ENCODE assay signal across 25 cellular contexts in genomic region chr10:24737001-24737400, GRCh38. TPM values are rescaled to one million over a fixed set of nuclear protein-coding genes. Genes with fewer than 3 reads are reported as not detected.
DNase-seq lines count a peak whose midpoint lies in the region; ATAC-seq and TF ChIP-seq lines count a peak whose summit lies in the region.
"Had no signal": no experiment of that assay in that cellular context is flagged by ENCODE, and none has a peak within 500 bp of the region (broad histone marks: within the 10 kb centered on the region; RNA-seq: fewer than 3 reads in every experiment).

No MANE protein-coding gene starts in this region.

- no peaks in the 10 kb centered on the region for H3K36me3 ChIP-seq in neuronal stem cell (replicated peaks in 1 of 2; ENCODE audit: control insufficient read depth in 2 of 2, insufficient read depth in 2 of 2, low read length in 2 of 2)
- H3K36me3 ChIP-seq in adrenal gland (replicated peaks in 1 of 2): no peaks in the 10 kb centered on the region

- no peak overlapping the region for H3K4ac ChIP-seq in neuronal stem cell (ENCODE audit: low read length)

- no peaks in the 10 kb centered on the region for H3K79me1 ChIP-seq in neuronal stem cell (ENCODE audit: low read depth, low read length)

- ATAC-seq in WTC11 (no peak), GM18858 (IDR thresholded peaks at IDR 0.05; ENCODE audit: unreplicated experiment) (no peak)
- ATAC-seq: A549, GM12878 had no signal

- H3K4me3 ChIP-seq in fibroblast of villous mesenchyme (ENCODE audit: low read depth, low read length) (no peak overlapping the region), neuronal stem cell (ENCODE audit: low read length in 2 of 2) (no peak overlapping the region), adrenal gland (no peak overlapping the region)
- H3K4me3 ChIP-seq: A549, GM12878 had no signal

- peaks cover 0 to 6% of the 10 kb centered on the region in 2 donors for H3K9me3 ChIP-seq in neuronal stem cell (replicated peaks in 1 of 2; ENCODE audit: control insufficient read depth in 2 of 2, insufficient read depth in 1 of 2, low read depth in 1 of 2, low read length in 2 of 2)
- no peaks in the 10 kb centered on the region for H3K9me3 ChIP-seq in adrenal gland (replicated peaks in 1 of 3)
- H3K9me3 ChIP-seq: A549 had no signal

- H2BK120ac ChIP-seq in neuronal stem cell (ENCODE audit: low read depth, low read length): no peak overlapping the region

- no peaks in the 10 kb centered on the region for H3K36me3 Mint-ChIP-seq in WTC11
- H3K36me3 Mint-ChIP-seq: CD4-positive, alpha-beta memory T cell had no signal

- no peaks in the 10 kb centered on the region for H3K9me3 Mint-ChIP-seq in WTC11

- H2AFZ ChIP-seq in neuronal stem cell (ENCODE audit: low read length): peak overlapping the region; percentile 8

- H3K4me1 Mint-ChIP-seq in WTC11: peaks cover 8% of the 10 kb centered on the region
- H3K4me1 Mint-ChIP-seq: CD4-positive, alpha-beta memory T cell had no signal

- no peak overlapping the region for H3K18ac ChIP-seq in neuronal stem cell (ENCODE audit: low read length)

- intact Hi-C loops in adrenal gland (cut with DNase I): no loop called here

- H3K27ac ChIP-seq in neuronal stem cell (replicated peaks; ENCODE audit: low read length): no peak overlapping the region
- H3K27ac ChIP-seq in adrenal gland: no peak overlapping the region
- H3K27ac ChIP-seq: A549, KMS-11, RWPE1 had no signal

- POLR2A ChIA-PET in WTC11 (lab: Charles Lee): no interaction called here

- no peak overlapping the region for H2BK12ac ChIP-seq in neuronal stem cell (ENCODE audit: low read length)

- no peak overlapping the region for H3K23ac ChIP-seq in neuronal stem cell (ENCODE audit: low read depth, low read length, poor library complexity)

- H3K4me1 ChIP-seq in neuronal stem cell (ENCODE audit: control insufficient read depth in 2 of 2, insufficient read depth in 1 of 2, low read depth in 1 of 2, low read length in 2 of 2) (no peaks in the 10 kb centered on the region), adrenal gland (replicated peaks in 1 of 2) (no peaks in the 10 kb centered on the region)

- H3K27me3 ChIP-seq in neuronal stem cell (ENCODE audit: control insufficient read depth in 3 of 3, insufficient read depth in 3 of 3, low read depth in 1 of 3, low read length in 3 of 3) (no peaks in the 10 kb centered on the region), adrenal gland (no peaks in the 10 kb centered on the region)

- no peak overlapping the region for H3K14ac ChIP-seq in neuronal stem cell (ENCODE audit: low read length)

- H3K4me3 Mint-ChIP-seq in WTC11: no peak overlapping the region
- H3K4me3 Mint-ChIP-seq: CD4-positive, alpha-beta memory T cell had no signal

- no peak overlapping the region for H2BK15ac ChIP-seq in neuronal stem cell (ENCODE audit: low read length)

- no peak for TF ChIP-seq POLR2A in adrenal gland (IDR thresholded peaks at IDR 0.05)

- H2AK5ac ChIP-seq in neuronal stem cell (ENCODE audit: low read depth, low read length): no peak overlapping the region

- no peak overlapping the region for H3K4me2 ChIP-seq in neuronal stem cell (ENCODE audit: insufficient read depth, low read length, poor library complexity, severe bottlenecking)
- H3K4me2 ChIP-seq: A549, KMS-11 had no signal

- TF ChIP-seq CTCF in WTC11 (IDR thresholded peaks at IDR 0.05) (no peak), fibroblast of villous mesenchyme (IDR thresholded peaks at IDR 0.05; ENCODE audit: insufficient read depth, low read depth, low read length) (no peak), adrenal gland (IDR thresholded peaks at IDR 0.05) (no peak)

- no peak overlapping the region for H4K8ac ChIP-seq in neuronal stem cell (ENCODE audit: low read depth, low read length)

- no peak overlapping the region for H4K91ac ChIP-seq in neuronal stem cell (ENCODE audit: low read depth, low read length, poor library complexity)

- CTCF ChIA-PET in WTC11 (lab: Charles Lee): no interaction called here

- no peak overlapping the region for H2BK5ac ChIP-seq in neuronal stem cell (ENCODE audit: low read length)

- no peak overlapping the region for H3K9ac ChIP-seq in neuronal stem cell (ENCODE audit: low read depth, low read length, poor library complexity)
- H3K9ac ChIP-seq: KMS-11 had no signal

- H3K27ac Mint-ChIP-seq in WTC11: 0 out of 2 replicates have a peak overlapping the region, but pooled peaks have one; percentile 5
- H3K27ac Mint-ChIP-seq: CD4-positive, alpha-beta memory T cell had no signal

- H3K27me3 Mint-ChIP-seq in WTC11 (ENCODE audit: low read depth): no peaks in the 10 kb centered on the region
- H3K27me3 Mint-ChIP-seq: CD4-positive, alpha-beta memory T cell had no signal

- DNase-seq in M059J (ENCODE audit: low read depth) (peak; percentile 32), WTC11 (ENCODE audit: low spot score) (no peak), fibroblast of villous mesenchyme (ENCODE audit: low read depth) (peak; percentile 55), neuronal stem cell (ENCODE audit: low spot score) (no peak), adrenal gland (no peak)
- no peak for DNase-seq in NK-92 treated with Interleukin-12 subunit alpha and Interleukin-12 subunit beta, amount 100 ng/mL, for 24 hours (lab: John Stamatoyannopoulos, UW)
- no peak for DNase-seq in activated naive CD4-positive, alpha-beta T cell treated with Interleukin-2 at 50 U/mL for 16 hours
- DNase-seq: C1 segment of cervical spinal cord; CD4-positive, alpha-beta memory T cell; COR-L47; DMS53; GDM1; IMR-90; NCI-H1092; NCI-H1417 treated with DMSO at 0.1 percent for 48 hours; NCI-H1694 treated with DMSO at 0.1 percent for 48 hours; NCI-H2081; NCI-H2227 treated with DMSO at 0.1 percent for 48 hours; SHP77; T-helper 1 cell had no signal

TF ChIP-seq in WTC11, 78 proteins besides CTCF, POLR2A, EP300 and RAD21 (continues in another document):
- TF ChIP-seq E2F1 (CRISPR knock-in tag; IDR thresholded peaks at IDR 0.05) (no peak), NR3C1 (CRISPR knock-in tag; conservative IDR thresholded peaks at IDR 0.05; ENCODE audit: low read depth) (no peak), IRF2 (CRISPR knock-in tag; IDR thresholded peaks at IDR 0.05; ENCODE audit: borderline replicate concordance, low read depth) (no peak), ATF6 (CRISPR knock-in tag; IDR thresholded peaks at IDR 0.05) (no peak), MAX (CRISPR knock-in tag; IDR thresholded peaks at IDR 0.05) (no peak), JUN (CRISPR knock-in tag; IDR thresholded peaks at IDR 0.05) (no peak), ZNF138 (CRISPR knock-in tag; conservative IDR thresholded peaks at IDR 0.05) (no peak), ZNF317 (CRISPR knock-in tag; IDR thresholded peaks at IDR 0.05; ENCODE audit: borderline replicate concordance, low read depth) (no peak), PREB (CRISPR knock-in tag; IDR thresholded peaks at IDR 0.05; ENCODE audit: borderline replicate concordance) (no peak)

RNA-seq across cellular contexts. Expression of gene ARHGAP21, which starts 13.3 kb away (rescaled TPM):
- total RNA-seq in M059J (2014; rRNA removed; shearing (Covaris generic)): 22.3 and 26.4 TPM in 2 replicates
- total RNA-seq in WTC11 (2021): 30.2 to 37.7 TPM (median 33.8 TPM) in 3 replicates
- 117 and 136 TPM in 2 replicates for total RNA-seq in fibroblast of villous mesenchyme
- 26.3 TPM for polyA plus RNA-seq in neuronal stem cell (2013, experiment 1 of 2)
- polyA plus RNA-seq in neuronal stem cell (2013, experiment 2 of 2): 28.0 TPM
- total RNA-seq in adrenal gland: 100 to 1,000 TPM in 5 of 8 donors, 10 to 100 TPM in 3; 80.4 to 160 (median 122) TPM
- 10 to 100 TPM; 45.2 to 74.1 (median 66.6) TPM for polyA plus RNA-seq in adrenal gland

Comparison
In these comparisons a context has a peak if more than half of its experiments do, and no peak if none do; other contexts are left out.
1. DNase-seq: peak in M059J (single experiment) and fibroblast of villous mesenchyme (single experiment); none in WTC11 (single experiment), neuronal stem cell (single experiment), NK-92 treated with Interleukin-12 subunit alpha and Interleukin-12 subunit beta, amount 100 ng/mL, for 24 hours (single experiment), activated naive CD4-positive, alpha-beta T cell treated with Interleukin-2 at 50 U/mL for 16 hours (single experiment) and adrenal gland (0 of 7).